Comparison of ENCODE assay signal across 28 cellular contexts in genomic region chr19:28828276-28828870, GRCh38.
"Had no signal": no experiment of that assay in that cellular context is flagged by ENCODE, and none has a peak within 500 bp of the region (broad histone marks: within the 10 kb centered on the region; RNA-seq: fewer than 3 reads in every experiment).

No MANE protein-coding gene starts in this region.

- H3K36me3 ChIP-seq: right lobe of liver, sigmoid colon, suprapubic skin, tibial artery, transverse colon, upper lobe of right lung, vagina had no signal

- FAIRE-seq: small intestine had no signal

- H3K27me3 Mint-ChIP-seq: stimulated activated memory B cell treated with anti-CD40 and anti-IgM and Interleukin-4, amounts not matched to agents 10 μg/mL and 1 μg/mL and 100 μg/mL, for 72 hours; stimulated activated naive CD8-positive, alpha-beta T cell treated with anti-CD3 and anti-CD28 coated beads, Interleukin-15, amount 100 ng/mL, for 72 hours had no signal

- H3K4me1 ChIP-seq: parathyroid adenoma, psoas muscle, right lobe of liver, sigmoid colon, suprapubic skin, testis, tibial artery, transverse colon, upper lobe of right lung, vagina had no signal

- H2AFZ ChIP-seq: parathyroid adenoma had no signal

- H3K9me3 ChIP-seq: psoas muscle, right lobe of liver, sigmoid colon, suprapubic skin, testis, tibial artery, transverse colon, upper lobe of right lung, vagina had no signal

- H3K27ac ChIP-seq: parathyroid adenoma, psoas muscle, right lobe of liver, sigmoid colon, suprapubic skin, testis, tibial artery, transverse colon, upper lobe of right lung, vagina had no signal

- DNase-seq: naive thymus-derived CD4-positive, alpha-beta T cell; nephron progenitor cell; occipital lobe; psoas muscle; right cardiac atrium; right lobe of liver; sigmoid colon; small intestine; stimulated activated CD4-positive, alpha-beta T cell treated with anti-CD3 and anti-CD28 coated beads, Interleukin-15, amount 100 ng/mL, for 24 hours; stimulated activated CD4-positive, alpha-beta T cell treated with anti-CD3 and anti-CD28 coated beads, Interleukin-2, amount 100 ng/mL, for 24 hours; stimulated activated CD4-positive, alpha-beta T cell treated with anti-CD3 and anti-CD28 coated beads, Interleukin-2, amount 100 ng/mL, for 48 hours; stimulated activated CD4-positive, alpha-beta T cell treated with anti-CD3 and anti-CD28 coated beads, Interleukin-4, amount 100 ng/mL, for 24 hours; stimulated activated naive CD4-positive, alpha-beta T cell; stimulated activated naive CD8-positive, alpha-beta T cell treated with anti-CD3 and anti-CD28 coated beads, Interleukin-15, amount 100 ng/mL, for 72 hours; stimulated activated naive CD8-positive, alpha-beta T cell treated with anti-CD3 and anti-CD28 coated beads, Interleukin-15, Interleukin-2, amounts not matched to agents 100 U/mL and 50 U/mL, for 24 hours; substantia nigra; testis; tibial artery; transverse colon; upper lobe of right lung had no signal

- H3K9me3 Mint-ChIP-seq: natural killer cell treated with Interleukin-12 subunit alpha and Interleukin-12 subunit beta and Interleukin-15 and Interleukin-18, amount 100 ng/mL, for 72 hours; nephron progenitor cell; neural crest cell; type B pancreatic cell had no signal

- H3K4me1 Mint-ChIP-seq: stimulated activated memory B cell treated with anti-CD40 and anti-IgM and Interleukin-4, amounts not matched to agents 10 μg/mL and 1 μg/mL and 100 μg/mL, for 72 hours; stimulated activated naive CD8-positive, alpha-beta T cell treated with anti-CD3 and anti-CD28 coated beads, Interleukin-15, amount 100 ng/mL, for 72 hours had no signal

- H3K79me2 ChIP-seq: parathyroid adenoma had no signal

- H3K9ac ChIP-seq: parathyroid adenoma had no signal

- H3K4me3 ChIP-seq: psoas muscle, right lobe of liver, sigmoid colon, suprapubic skin, testis, tibial artery, transverse colon, upper lobe of right lung, vagina had no signal

- H3K36me3 Mint-ChIP-seq: naive thymus-derived CD4-positive, alpha-beta T cell; natural killer cell treated with Interleukin-12 subunit alpha and Interleukin-12 subunit beta and Interleukin-15 and Interleukin-18, amount 100 ng/mL, for 72 hours; stimulated activated memory B cell treated with anti-CD40 and anti-IgM and Interleukin-4, amounts not matched to agents 10 μg/mL and 1 μg/mL and 100 μg/mL, for 72 hours; type B pancreatic cell had no signal

- H3K27me3 ChIP-seq: right lobe of liver, testis, tibial artery, transverse colon, upper lobe of right lung, vagina had no signal

- H3K27ac Mint-ChIP-seq: natural killer cell treated with Interleukin-12 subunit alpha and Interleukin-12 subunit beta and Interleukin-15 and Interleukin-18, amount 100 ng/mL, for 72 hours; nephron progenitor cell; progenitor cell of endocrine pancreas; stimulated activated memory B cell treated with anti-CD40 and anti-IgM and Interleukin-4, amounts not matched to agents 10 μg/mL and 1 μg/mL and 100 μg/mL, for 72 hours; stimulated activated naive CD8-positive, alpha-beta T cell treated with anti-CD3 and anti-CD28 coated beads, Interleukin-15, amount 100 ng/mL, for 72 hours; type B pancreatic cell had no signal

- H3K4me3 Mint-ChIP-seq: naive thymus-derived CD4-positive, alpha-beta T cell; natural killer cell treated with Interleukin-12 subunit alpha and Interleukin-12 subunit beta and Interleukin-15 and Interleukin-18, amount 100 ng/mL, for 72 hours; nephron progenitor cell; neural crest cell; stimulated activated memory B cell treated with anti-CD40 and anti-IgM and Interleukin-4, amounts not matched to agents 10 μg/mL and 1 μg/mL and 100 μg/mL, for 72 hours; stimulated activated naive CD8-positive, alpha-beta T cell treated with anti-CD3 and anti-CD28 coated beads, Interleukin-15, amount 100 ng/mL, for 72 hours; type B pancreatic cell had no signal

- ATAC-seq: naive thymus-derived CD4-positive, alpha-beta T cell; natural killer cell treated with Interleukin-12 subunit alpha and Interleukin-12 subunit beta and Interleukin-15 and Interleukin-18, amount 100 ng/mL, for 72 hours; psoas muscle; right cardiac atrium; right lobe of liver; stimulated activated memory B cell treated with anti-CD40 and anti-IgM and Interleukin-4, amounts not matched to agents 10 μg/mL and 1 μg/mL and 100 μg/mL, for 72 hours; stimulated activated naive CD8-positive, alpha-beta T cell treated with anti-CD3 and anti-CD28 coated beads, Interleukin-15, amount 100 ng/mL, for 72 hours; stimulated activated naive CD8-positive, alpha-beta T cell treated with anti-CD3 and anti-CD28 coated beads, Interleukin-15, Interleukin-2, amounts not matched to agents 100 U/mL and 50 U/mL, for 24 hours; upper lobe of right lung had no signal
